In the genomic region with DNA sequence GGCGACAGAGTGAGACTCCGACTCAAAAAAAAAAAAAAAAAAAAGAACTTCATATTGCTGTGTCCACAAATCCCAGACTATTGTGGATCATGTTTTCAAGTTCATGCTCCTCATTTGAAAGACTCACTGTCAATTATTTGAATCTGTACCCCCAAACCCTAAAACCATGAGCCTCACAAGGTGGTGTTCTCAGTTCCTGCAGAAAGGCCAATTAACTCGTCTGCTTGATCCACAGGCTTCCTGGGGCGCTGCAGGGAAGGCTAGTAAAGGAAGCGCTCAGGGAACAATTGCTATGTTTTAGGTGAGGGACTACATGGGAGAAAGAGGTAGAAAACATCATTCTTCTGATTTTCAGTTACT, we compare ENCODE assay signal across 1 cellular context.
TF ChIP-seq lines count a peak whose summit lies in the region.

No MANE protein-coding gene starts in this region.

TF ChIP-seq in K562, 482 proteins besides CTCF, POLR2A, EP300 and RAD21 (continued from another document and continues in another):
- TF ChIP-seq, protein P1, sequence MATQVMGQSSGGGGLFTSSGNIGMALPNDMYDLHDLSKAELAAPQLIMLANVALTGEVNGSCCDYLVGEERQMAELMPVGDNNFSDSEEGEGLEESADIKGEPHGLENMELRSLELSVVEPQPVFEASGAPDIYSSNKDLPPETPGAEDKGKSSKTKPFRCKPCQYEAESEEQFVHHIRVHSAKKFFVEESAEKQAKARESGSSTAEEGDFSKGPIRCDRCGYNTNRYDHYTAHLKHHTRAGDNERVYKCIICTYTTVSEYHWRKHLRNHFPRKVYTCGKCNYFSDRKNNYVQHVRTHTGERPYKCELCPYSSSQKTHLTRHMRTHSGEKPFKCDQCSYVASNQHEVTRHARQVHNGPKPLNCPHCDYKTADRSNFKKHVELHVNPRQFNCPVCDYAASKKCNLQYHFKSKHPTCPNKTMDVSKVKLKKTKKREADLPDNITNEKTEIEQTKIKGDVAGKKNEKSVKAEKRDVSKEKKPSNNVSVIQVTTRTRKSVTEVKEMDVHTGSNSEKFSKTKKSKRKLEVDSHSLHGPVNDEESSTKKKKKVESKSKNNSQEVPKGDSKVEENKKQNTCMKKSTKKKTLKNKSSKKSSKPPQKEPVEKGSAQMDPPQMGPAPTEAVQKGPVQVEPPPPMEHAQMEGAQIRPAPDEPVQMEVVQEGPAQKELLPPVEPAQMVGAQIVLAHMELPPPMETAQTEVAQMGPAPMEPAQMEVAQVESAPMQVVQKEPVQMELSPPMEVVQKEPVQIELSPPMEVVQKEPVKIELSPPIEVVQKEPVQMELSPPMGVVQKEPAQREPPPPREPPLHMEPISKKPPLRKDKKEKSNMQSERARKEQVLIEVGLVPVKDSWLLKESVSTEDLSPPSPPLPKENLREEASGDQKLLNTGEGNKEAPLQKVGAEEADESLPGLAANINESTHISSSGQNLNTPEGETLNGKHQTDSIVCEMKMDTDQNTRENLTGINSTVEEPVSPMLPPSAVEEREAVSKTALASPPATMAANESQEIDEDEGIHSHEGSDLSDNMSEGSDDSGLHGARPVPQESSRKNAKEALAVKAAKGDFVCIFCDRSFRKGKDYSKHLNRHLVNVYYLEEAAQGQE (CRISPR knock-in tag; IDR thresholded peaks at IDR 0.05; ENCODE audit: low read depth): no peak
- no peak for TF ChIP-seq U2AF2 (optimal IDR thresholded peaks at IDR 0.05; ENCODE audit: low read depth, low read length)
- TF ChIP-seq, protein P2, sequence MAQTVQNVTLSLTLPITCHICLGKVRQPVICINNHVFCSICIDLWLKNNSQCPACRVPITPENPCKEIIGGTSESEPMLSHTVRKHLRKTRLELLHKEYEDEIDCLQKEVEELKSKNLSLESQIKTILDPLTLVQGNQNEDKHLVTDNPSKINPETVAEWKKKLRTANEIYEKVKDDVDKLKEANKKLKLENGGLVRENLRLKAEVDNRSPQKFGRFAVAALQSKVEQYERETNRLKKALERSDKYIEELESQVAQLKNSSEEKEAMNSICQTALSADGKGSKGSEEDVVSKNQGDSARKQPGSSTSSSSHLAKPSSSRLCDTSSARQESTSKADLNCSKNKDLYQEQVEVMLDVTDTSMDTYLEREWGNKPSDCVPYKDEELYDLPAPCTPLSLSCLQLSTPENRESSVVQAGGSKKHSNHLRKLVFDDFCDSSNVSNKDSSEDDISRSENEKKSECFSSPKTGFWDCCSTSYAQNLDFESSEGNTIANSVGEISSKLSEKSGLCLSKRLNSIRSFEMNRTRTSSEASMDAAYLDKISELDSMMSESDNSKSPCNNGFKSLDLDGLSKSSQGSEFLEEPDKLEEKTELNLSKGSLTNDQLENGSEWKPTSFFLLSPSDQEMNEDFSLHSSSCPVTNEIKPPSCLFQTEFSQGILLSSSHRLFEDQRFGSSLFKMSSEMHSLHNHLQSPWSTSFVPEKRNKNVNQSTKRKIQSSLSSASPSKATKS (CRISPR knock-in tag; IDR thresholded peaks at IDR 0.05): no peak
- no peak for TF ChIP-seq XRCC3 (IDR thresholded peaks at IDR 0.05)
- TF ChIP-seq, protein P3, sequence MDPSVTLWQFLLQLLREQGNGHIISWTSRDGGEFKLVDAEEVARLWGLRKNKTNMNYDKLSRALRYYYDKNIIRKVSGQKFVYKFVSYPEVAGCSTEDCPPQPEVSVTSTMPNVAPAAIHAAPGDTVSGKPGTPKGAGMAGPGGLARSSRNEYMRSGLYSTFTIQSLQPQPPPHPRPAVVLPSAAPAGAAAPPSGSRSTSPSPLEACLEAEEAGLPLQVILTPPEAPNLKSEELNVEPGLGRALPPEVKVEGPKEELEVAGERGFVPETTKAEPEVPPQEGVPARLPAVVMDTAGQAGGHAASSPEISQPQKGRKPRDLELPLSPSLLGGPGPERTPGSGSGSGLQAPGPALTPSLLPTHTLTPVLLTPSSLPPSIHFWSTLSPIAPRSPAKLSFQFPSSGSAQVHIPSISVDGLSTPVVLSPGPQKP (CRISPR knock-in tag; IDR thresholded peaks at IDR 0.05): no peak
- TF ChIP-seq, protein P4, sequence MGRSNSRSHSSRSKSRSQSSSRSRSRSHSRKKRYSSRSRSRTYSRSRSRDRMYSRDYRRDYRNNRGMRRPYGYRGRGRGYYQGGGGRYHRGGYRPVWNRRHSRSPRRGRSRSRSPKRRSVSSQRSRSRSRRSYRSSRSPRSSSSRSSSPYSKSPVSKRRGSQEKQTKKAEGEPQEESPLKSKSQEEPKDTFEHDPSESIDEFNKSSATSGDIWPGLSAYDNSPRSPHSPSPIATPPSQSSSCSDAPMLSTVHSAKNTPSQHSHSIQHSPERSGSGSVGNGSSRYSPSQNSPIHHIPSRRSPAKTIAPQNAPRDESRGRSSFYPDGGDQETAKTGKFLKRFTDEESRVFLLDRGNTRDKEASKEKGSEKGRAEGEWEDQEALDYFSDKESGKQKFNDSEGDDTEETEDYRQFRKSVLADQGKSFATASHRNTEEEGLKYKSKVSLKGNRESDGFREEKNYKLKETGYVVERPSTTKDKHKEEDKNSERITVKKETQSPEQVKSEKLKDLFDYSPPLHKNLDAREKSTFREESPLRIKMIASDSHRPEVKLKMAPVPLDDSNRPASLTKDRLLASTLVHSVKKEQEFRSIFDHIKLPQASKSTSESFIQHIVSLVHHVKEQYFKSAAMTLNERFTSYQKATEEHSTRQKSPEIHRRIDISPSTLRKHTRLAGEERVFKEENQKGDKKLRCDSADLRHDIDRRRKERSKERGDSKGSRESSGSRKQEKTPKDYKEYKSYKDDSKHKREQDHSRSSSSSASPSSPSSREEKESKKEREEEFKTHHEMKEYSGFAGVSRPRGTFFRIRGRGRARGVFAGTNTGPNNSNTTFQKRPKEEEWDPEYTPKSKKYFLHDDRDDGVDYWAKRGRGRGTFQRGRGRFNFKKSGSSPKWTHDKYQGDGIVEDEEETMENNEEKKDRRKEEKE (IDR thresholded peaks at IDR 0.05; ENCODE audit: borderline replicate concordance in 1 of 2, control insufficient read depth in 1 of 2, low read depth in 2 of 2, low read length in 1 of 2): no peak
- TF ChIP-seq POLR2G (IDR thresholded peaks at IDR 0.05; ENCODE audit: low read depth, low read length): 0 out of 2 replicates have a peak, but pooled peaks have one; percentile 8
- TF ChIP-seq MAZ (CRISPR knock-in tag; conservative IDR thresholded peaks at IDR 0.05 in 1 of 2, IDR thresholded peaks at IDR 0.05 in 1 of 2): no peak
- TF ChIP-seq EP400 (IDR thresholded peaks at IDR 0.05): 0 out of 2 replicates have a peak, but pooled peaks have one; percentile 31
- no peak for TF ChIP-seq XRCC5 (IDR thresholded peaks at IDR 0.05; ENCODE audit: low read depth, low read length)
- peak; percentile 26; the same call in 1 of the 2 replicates for TF ChIP-seq RBFOX2 (IDR thresholded peaks at IDR 0.05; ENCODE audit: low read depth, low read length)
- TF ChIP-seq HDAC1 (IDR thresholded peaks at IDR 0.05): no peak
- no peak for TF ChIP-seq NFATC3 (IDR thresholded peaks at IDR 0.05)
- TF ChIP-seq, protein P5, sequence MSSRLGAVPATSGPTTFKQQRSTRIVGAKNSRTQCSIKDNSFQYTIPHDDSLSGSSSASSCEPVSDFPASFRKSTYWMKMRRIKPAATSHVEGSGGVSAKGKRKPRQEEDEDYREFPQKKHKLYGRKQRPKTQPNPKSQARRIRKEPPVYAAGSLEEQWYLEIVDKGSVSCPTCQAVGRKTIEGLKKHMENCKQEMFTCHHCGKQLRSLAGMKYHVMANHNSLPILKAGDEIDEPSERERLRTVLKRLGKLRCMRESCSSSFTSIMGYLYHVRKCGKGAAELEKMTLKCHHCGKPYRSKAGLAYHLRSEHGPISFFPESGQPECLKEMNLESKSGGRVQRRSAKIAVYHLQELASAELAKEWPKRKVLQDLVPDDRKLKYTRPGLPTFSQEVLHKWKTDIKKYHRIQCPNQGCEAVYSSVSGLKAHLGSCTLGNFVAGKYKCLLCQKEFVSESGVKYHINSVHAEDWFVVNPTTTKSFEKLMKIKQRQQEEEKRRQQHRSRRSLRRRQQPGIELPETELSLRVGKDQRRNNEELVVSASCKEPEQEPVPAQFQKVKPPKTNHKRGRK (tag; IDR thresholded peaks at IDR 0.05): no peak
- peak; percentile 32; the same call in 1 of the 2 replicates for TF ChIP-seq NFRKB (IDR thresholded peaks at IDR 0.05; ENCODE audit: low read depth)
- TF ChIP-seq ZNF384 (IDR thresholded peaks at IDR 0.05; ENCODE audit: low read depth, low read length): peak; percentile 77
- no peak for TF ChIP-seq FIP1L1 (IDR thresholded peaks at IDR 0.05; ENCODE audit: low read depth, low read length, poor library complexity, severe bottlenecking)
- TF ChIP-seq, protein P6, sequence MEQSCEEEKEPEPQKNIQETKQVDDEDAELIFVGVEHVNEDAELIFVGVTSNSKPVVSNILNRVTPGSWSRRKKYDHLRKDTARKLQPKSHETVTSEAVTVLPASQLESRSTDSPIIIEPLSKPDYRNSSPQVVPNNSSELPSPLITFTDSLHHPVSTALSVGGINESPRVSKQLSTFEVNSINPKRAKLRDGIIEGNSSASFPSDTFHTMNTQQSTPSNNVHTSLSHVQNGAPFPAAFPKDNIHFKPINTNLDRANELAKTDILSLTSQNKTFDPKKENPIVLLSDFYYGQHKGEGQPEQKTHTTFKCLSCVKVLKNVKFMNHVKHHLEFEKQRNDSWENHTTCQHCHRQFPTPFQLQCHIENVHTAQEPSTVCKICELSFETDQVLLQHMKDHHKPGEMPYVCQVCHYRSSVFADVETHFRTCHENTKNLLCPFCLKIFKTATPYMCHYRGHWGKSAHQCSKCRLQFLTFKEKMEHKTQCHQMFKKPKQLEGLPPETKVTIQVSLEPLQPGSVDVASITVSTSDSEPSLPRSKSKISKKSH (CRISPR knock-in tag; IDR thresholded peaks at IDR 0.05): no peak
- TF ChIP-seq, protein P7, sequence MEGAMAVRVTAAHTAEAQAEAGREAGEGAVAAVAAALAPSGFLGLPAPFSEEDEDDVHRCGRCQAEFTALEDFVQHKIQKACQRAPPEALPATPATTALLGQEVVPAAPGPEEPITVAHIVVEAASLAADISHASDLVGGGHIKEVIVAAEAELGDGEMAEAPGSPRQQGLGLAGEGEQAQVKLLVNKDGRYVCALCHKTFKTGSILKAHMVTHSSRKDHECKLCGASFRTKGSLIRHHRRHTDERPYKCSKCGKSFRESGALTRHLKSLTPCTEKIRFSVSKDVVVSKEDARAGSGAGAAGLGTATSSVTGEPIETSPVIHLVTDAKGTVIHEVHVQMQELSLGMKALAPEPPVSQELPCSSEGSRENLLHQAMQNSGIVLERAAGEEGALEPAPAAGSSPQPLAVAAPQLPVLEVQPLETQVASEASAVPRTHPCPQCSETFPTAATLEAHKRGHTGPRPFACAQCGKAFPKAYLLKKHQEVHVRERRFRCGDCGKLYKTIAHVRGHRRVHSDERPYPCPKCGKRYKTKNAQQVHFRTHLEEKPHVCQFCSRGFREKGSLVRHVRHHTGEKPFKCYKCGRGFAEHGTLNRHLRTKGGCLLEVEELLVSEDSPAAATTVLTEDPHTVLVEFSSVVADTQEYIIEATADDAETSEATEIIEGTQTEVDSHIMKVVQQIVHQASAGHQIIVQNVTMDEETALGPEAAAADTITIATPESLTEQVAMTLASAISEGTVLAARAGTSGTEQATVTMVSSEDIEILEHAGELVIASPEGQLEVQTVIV (CRISPR knock-in tag; IDR thresholded peaks at IDR 0.05; ENCODE audit: borderline replicate concordance): no peak
- no peak for TF ChIP-seq ARID1B (IDR thresholded peaks at IDR 0.05)
- no peak for TF ChIP-seq HIVEP1 (CRISPR knock-in tag; IDR thresholded peaks at IDR 0.05)
- TF ChIP-seq, protein P8, sequence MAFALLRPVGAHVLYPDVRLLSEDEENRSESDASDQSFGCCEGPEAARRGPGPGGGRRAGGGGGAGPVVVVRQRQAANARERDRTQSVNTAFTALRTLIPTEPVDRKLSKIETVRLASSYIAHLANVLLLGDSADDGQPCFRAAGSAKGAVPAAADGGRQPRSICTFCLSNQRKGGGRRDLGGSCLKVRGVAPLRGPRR (CRISPR knock-in tag; IDR thresholded peaks at IDR 0.05): no peak
- no peak for TF ChIP-seq ZNF780A (CRISPR knock-in tag; IDR thresholded peaks at IDR 0.05)
- peak; percentile 14 for TF ChIP-seq TAF9B (IDR thresholded peaks at IDR 0.05; ENCODE audit: partially characterized antibody)
- TF ChIP-seq, protein P9, sequence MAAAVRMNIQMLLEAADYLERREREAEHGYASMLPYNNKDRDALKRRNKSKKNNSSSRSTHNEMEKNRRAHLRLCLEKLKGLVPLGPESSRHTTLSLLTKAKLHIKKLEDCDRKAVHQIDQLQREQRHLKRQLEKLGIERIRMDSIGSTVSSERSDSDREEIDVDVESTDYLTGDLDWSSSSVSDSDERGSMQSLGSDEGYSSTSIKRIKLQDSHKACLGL (CRISPR knock-in tag; IDR thresholded peaks at IDR 0.05; ENCODE audit: borderline replicate concordance, poor library complexity, severe bottlenecking): no peak
- TF ChIP-seq, protein P10, sequence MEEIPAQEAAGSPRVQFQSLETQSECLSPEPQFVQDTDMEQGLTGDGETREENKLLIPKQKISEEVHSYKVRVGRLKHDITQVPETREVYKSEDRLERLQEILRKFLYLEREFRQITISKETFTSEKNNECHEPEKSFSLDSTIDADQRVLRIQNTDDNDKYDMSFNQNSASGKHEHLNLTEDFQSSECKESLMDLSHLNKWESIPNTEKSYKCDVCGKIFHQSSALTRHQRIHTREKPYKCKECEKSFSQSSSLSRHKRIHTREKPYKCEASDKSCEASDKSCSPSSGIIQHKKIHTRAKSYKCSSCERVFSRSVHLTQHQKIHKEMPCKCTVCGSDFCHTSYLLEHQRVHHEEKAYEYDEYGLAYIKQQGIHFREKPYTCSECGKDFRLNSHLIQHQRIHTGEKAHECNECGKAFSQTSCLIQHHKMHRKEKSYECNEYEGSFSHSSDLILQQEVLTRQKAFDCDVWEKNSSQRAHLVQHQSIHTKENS (CRISPR knock-in tag; IDR thresholded peaks at IDR 0.05): no peak
- peak; percentile 64; the same call in 1 of the 2 replicates for TF ChIP-seq NBN (IDR thresholded peaks at IDR 0.05; ENCODE audit: low read depth)
- TF ChIP-seq DIDO1 (tag; IDR thresholded peaks at IDR 0.05; ENCODE audit: low read depth): no peak
- no peak for TF ChIP-seq KHSRP (IDR thresholded peaks at IDR 0.05)
- no peak for TF ChIP-seq RBM25 (IDR thresholded peaks at IDR 0.05; ENCODE audit: low read depth, low read length, severe bottlenecking)
- no peak for TF ChIP-seq ZNF165 (CRISPR knock-in tag; IDR thresholded peaks at IDR 0.05; ENCODE audit: borderline replicate concordance)
- TF ChIP-seq, protein P11, sequence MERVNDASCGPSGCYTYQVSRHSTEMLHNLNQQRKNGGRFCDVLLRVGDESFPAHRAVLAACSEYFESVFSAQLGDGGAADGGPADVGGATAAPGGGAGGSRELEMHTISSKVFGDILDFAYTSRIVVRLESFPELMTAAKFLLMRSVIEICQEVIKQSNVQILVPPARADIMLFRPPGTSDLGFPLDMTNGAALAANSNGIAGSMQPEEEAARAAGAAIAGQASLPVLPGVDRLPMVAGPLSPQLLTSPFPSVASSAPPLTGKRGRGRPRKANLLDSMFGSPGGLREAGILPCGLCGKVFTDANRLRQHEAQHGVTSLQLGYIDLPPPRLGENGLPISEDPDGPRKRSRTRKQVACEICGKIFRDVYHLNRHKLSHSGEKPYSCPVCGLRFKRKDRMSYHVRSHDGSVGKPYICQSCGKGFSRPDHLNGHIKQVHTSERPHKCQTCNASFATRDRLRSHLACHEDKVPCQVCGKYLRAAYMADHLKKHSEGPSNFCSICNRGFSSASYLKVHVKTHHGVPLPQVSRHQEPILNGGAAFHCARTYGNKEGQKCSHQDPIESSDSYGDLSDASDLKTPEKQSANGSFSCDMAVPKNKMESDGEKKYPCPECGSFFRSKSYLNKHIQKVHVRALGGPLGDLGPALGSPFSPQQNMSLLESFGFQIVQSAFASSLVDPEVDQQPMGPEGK (CRISPR knock-in tag; IDR thresholded peaks at IDR 0.05; ENCODE audit: borderline replicate concordance): no peak
- TF ChIP-seq SMAD2 (IDR thresholded peaks at IDR 0.05; ENCODE audit: low read depth, low read length): no peak
